ENCODE assay signal across 1 cellular context in genomic region chr15:40333922-40334492, GRCh38.
TF ChIP-seq lines count a peak whose summit lies in the region.

No MANE protein-coding gene starts in this region.

TF ChIP-seq in K562, 482 proteins besides CTCF, POLR2A, EP300 and RAD21 (continued from another document and continues in another):
- TF ChIP-seq CREB3 (tag; conservative IDR thresholded peaks at IDR 0.05; ENCODE audit: low read depth): no peak
- TF ChIP-seq ELF2 (CRISPR knock-in tag; IDR thresholded peaks at IDR 0.05): no peak
- TF ChIP-seq, protein P1, sequence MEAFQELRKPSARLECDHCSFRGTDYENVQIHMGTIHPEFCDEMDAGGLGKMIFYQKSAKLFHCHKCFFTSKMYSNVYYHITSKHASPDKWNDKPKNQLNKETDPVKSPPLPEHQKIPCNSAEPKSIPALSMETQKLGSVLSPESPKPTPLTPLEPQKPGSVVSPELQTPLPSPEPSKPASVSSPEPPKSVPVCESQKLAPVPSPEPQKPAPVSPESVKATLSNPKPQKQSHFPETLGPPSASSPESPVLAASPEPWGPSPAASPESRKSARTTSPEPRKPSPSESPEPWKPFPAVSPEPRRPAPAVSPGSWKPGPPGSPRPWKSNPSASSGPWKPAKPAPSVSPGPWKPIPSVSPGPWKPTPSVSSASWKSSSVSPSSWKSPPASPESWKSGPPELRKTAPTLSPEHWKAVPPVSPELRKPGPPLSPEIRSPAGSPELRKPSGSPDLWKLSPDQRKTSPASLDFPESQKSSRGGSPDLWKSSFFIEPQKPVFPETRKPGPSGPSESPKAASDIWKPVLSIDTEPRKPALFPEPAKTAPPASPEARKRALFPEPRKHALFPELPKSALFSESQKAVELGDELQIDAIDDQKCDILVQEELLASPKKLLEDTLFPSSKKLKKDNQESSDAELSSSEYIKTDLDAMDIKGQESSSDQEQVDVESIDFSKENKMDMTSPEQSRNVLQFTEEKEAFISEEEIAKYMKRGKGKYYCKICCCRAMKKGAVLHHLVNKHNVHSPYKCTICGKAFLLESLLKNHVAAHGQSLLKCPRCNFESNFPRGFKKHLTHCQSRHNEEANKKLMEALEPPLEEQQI (IDR thresholded peaks at IDR 0.05): no peak
- TF ChIP-seq, protein P2, sequence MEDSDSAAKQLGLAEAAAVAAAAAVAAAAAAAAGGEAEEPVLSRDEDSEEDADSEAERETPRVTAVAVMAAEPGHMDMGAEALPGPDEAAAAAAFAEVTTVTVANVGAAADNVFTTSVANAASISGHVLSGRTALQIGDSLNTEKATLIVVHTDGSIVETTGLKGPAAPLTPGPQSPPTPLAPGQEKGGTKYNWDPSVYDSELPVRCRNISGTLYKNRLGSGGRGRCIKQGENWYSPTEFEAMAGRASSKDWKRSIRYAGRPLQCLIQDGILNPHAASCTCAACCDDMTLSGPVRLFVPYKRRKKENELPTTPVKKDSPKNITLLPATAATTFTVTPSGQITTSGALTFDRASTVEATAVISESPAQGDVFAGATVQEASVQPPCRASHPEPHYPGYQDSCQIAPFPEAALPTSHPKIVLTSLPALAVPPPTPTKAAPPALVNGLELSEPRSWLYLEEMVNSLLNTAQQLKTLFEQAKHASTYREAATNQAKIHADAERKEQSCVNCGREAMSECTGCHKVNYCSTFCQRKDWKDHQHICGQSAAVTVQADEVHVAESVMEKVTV (CRISPR knock-in tag; IDR thresholded peaks at IDR 0.05): no peak
- no peak for TF ChIP-seq GTF2E2 (tag; IDR thresholded peaks at IDR 0.05)
- TF ChIP-seq ZNF699 (CRISPR knock-in tag; IDR thresholded peaks at IDR 0.05; ENCODE audit: insufficient replicate concordance): no peak
- TF ChIP-seq ILK (tag; IDR thresholded peaks at IDR 0.05; ENCODE audit: borderline replicate concordance, low read depth): no peak
- TF ChIP-seq ZNF165 (CRISPR knock-in tag; IDR thresholded peaks at IDR 0.05; ENCODE audit: borderline replicate concordance): no peak
- no peak for TF ChIP-seq HINFP (tag; conservative IDR thresholded peaks at IDR 0.05; ENCODE audit: low read depth)
- TF ChIP-seq PML (IDR thresholded peaks at IDR 0.05; ENCODE audit: low read length): no peak
- no peak for TF ChIP-seq ZNF311 (CRISPR knock-in tag; IDR thresholded peaks at IDR 0.05)
- TF ChIP-seq, protein P3, sequence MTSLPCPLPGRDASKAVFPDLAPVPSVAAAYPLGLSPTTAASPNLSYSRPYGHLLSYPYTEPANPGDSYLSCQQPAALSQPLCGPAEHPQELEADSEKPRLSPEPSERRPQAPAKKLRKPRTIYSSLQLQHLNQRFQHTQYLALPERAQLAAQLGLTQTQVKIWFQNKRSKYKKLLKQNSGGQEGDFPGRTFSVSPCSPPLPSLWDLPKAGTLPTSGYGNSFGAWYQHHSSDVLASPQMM (CRISPR knock-in tag; IDR thresholded peaks at IDR 0.05): no peak
- no peak for TF ChIP-seq MCM2 (IDR thresholded peaks at IDR 0.05; ENCODE audit: low read depth)
- TF ChIP-seq, protein P4, sequence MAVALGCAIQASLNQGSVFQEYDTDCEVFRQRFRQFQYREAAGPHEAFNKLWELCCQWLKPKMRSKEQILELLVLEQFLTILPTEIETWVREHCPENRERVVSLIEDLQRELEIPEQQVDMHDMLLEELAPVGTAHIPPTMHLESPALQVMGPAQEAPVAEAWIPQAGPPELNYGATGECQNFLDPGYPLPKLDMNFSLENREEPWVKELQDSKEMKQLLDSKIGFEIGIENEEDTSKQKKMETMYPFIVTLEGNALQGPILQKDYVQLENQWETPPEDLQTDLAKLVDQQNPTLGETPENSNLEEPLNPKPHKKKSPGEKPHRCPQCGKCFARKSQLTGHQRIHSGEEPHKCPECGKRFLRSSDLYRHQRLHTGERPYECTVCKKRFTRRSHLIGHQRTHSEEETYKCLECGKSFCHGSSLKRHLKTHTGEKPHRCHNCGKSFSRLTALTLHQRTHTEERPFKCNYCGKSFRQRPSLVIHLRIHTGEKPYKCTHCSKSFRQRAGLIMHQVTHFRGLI (CRISPR knock-in tag; IDR thresholded peaks at IDR 0.05): no peak
- no peak for TF ChIP-seq KDM2B (CRISPR knock-in tag; IDR thresholded peaks at IDR 0.05)
- no peak for TF ChIP-seq NR2C2 (CRISPR knock-in tag; IDR thresholded peaks at IDR 0.05)
- TF ChIP-seq NR2C2 (tag; IDR thresholded peaks at IDR 0.05): peak; percentile 79
- TF ChIP-seq E2F1 (CRISPR knock-in tag; IDR thresholded peaks at IDR 0.05): no peak
- TF ChIP-seq ZNF668 (CRISPR knock-in tag; IDR thresholded peaks at IDR 0.05): no peak
- TF ChIP-seq, protein P5, sequence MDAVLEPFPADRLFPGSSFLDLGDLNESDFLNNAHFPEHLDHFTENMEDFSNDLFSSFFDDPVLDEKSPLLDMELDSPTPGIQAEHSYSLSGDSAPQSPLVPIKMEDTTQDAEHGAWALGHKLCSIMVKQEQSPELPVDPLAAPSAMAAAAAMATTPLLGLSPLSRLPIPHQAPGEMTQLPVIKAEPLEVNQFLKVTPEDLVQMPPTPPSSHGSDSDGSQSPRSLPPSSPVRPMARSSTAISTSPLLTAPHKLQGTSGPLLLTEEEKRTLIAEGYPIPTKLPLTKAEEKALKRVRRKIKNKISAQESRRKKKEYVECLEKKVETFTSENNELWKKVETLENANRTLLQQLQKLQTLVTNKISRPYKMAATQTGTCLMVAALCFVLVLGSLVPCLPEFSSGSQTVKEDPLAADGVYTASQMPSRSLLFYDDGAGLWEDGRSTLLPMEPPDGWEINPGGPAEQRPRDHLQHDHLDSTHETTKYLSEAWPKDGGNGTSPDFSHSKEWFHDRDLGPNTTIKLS (IDR thresholded peaks at IDR 0.05; ENCODE audit: borderline replicate concordance, low read depth): no peak
- TF ChIP-seq ZHX1 (conservative IDR thresholded peaks at IDR 0.05; ENCODE audit: low read length): no peak
- TF ChIP-seq ZNF431 (CRISPR knock-in tag; IDR thresholded peaks at IDR 0.05): no peak
- no peak for TF ChIP-seq E4F1 (CRISPR knock-in tag; IDR thresholded peaks at IDR 0.05; ENCODE audit: borderline replicate concordance)
- peak in 1 of 3 experiments; percentile 35; a peak in 1 of 6 replicates for TF ChIP-seq ZBTB11 (CRISPR knock-in tag; IDR thresholded peaks at IDR 0.05)
- TF ChIP-seq, protein P6, sequence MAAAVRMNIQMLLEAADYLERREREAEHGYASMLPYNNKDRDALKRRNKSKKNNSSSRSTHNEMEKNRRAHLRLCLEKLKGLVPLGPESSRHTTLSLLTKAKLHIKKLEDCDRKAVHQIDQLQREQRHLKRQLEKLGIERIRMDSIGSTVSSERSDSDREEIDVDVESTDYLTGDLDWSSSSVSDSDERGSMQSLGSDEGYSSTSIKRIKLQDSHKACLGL (CRISPR knock-in tag; IDR thresholded peaks at IDR 0.05; ENCODE audit: borderline replicate concordance, poor library complexity, severe bottlenecking): no peak
- no peak for TF ChIP-seq BRF1 (IDR thresholded peaks at IDR 0.05; ENCODE audit: borderline replicate concordance, extremely low read depth, insufficient read length)
- peak; percentile 20 for TF ChIP-seq PHF20 (IDR thresholded peaks at IDR 0.05; ENCODE audit: partially characterized antibody)
- no peak for TF ChIP-seq CHD2 (IDR thresholded peaks at IDR 0.05; ENCODE audit: low read depth, low read length)
- TF ChIP-seq MAX (CRISPR knock-in tag; IDR thresholded peaks at IDR 0.05): peak; percentile 80; the same call in 1 of the 2 replicates
- TF ChIP-seq MBD1 (CRISPR knock-in tag; IDR thresholded peaks at IDR 0.05): no peak
- no peak for TF ChIP-seq ZNF184 (CRISPR knock-in tag; IDR thresholded peaks at IDR 0.05)
